1 cellular context compared by ENCODE assay signal in the genomic region with DNA sequence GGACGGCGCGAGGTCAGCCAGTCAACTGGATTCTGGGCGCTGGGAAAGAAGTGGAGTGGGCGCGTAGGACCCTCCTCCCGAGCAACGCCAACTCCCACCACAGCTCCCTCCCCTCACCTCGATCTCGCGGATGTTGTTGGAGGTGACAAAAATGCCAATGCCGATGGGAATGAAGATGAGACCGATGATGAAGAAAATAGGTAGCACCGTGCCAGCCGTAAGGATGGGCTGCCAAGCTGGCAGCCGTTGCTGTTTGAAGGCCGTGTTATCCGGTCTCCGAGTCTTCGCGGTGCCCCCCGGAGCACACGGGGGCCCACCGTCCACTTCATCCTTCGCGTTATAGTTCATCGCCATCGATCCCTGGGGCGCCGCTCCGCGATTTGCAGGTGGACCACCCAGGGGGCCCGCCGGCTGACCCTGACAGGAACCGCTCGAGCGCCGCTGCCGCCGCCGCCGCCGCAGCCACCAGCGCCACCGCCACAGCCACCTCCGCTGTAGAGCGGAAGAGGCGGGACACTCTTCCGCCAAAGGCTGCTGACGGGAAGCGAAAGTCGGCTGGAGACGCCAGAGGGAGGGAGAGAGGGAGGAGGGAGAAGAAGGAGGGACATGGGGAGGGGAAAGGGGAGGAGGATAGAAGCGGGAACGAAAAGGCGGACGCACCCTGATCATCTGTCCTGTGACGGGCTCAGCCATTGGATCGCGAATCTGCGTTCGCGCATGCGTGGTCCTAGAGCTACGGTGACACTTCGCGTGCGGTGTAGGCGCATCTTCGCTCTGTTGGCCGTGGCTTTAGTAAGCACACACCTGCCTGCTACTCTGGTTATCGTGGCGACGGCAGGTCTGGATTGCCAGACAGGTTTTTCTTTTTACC.
TF ChIP-seq lines count a peak whose summit lies in the region.

A gene (minus strand): TSS at position 508 of the 871 bp plus-strand sequence. CDS start 154 bp downstream, at position 354.

TF ChIP-seq in K562, 482 proteins besides CTCF, POLR2A, EP300 and RAD21 (continued from another document and continues in another):
- TF ChIP-seq, protein P1, sequence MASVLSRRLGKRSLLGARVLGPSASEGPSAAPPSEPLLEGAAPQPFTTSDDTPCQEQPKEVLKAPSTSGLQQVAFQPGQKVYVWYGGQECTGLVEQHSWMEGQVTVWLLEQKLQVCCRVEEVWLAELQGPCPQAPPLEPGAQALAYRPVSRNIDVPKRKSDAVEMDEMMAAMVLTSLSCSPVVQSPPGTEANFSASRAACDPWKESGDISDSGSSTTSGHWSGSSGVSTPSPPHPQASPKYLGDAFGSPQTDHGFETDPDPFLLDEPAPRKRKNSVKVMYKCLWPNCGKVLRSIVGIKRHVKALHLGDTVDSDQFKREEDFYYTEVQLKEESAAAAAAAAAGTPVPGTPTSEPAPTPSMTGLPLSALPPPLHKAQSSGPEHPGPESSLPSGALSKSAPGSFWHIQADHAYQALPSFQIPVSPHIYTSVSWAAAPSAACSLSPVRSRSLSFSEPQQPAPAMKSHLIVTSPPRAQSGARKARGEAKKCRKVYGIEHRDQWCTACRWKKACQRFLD (CRISPR knock-in tag; IDR thresholded peaks at IDR 0.05): no peak
- TF ChIP-seq, protein P2, sequence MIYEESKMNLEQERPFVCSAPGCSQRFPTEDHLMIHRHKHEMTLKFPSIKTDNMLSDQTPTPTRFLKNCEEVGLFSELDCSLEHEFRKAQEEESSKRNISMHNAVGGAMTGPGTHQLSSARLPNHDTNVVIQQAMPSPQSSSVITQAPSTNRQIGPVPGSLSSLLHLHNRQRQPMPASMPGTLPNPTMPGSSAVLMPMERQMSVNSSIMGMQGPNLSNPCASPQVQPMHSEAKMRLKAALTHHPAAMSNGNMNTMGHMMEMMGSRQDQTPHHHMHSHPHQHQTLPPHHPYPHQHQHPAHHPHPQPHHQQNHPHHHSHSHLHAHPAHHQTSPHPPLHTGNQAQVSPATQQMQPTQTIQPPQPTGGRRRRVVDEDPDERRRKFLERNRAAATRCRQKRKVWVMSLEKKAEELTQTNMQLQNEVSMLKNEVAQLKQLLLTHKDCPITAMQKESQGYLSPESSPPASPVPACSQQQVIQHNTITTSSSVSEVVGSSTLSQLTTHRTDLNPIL (CRISPR knock-in tag; IDR thresholded peaks at IDR 0.05): no peak
- TF ChIP-seq, protein P3, sequence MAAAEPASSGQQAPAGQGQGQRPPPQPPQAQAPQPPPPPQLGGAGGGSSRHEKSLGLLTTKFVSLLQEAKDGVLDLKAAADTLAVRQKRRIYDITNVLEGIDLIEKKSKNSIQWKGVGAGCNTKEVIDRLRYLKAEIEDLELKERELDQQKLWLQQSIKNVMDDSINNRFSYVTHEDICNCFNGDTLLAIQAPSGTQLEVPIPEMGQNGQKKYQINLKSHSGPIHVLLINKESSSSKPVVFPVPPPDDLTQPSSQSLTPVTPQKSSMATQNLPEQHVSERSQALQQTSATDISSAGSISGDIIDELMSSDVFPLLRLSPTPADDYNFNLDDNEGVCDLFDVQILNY (CRISPR knock-in tag; IDR thresholded peaks at IDR 0.05): 0 out of 2 replicates have a peak, but pooled peaks have one; percentile 25
- TF ChIP-seq RUNX1 (IDR thresholded peaks at IDR 0.05; ENCODE audit: low read depth) (no peak), CTBP1 (IDR thresholded peaks at IDR 0.05; ENCODE audit: borderline replicate concordance) (peak; percentile 88; the same call in 1 of the 2 replicates), ZNF354B (CRISPR knock-in tag; IDR thresholded peaks at IDR 0.05) (no peak), ZNF384 (IDR thresholded peaks at IDR 0.05; ENCODE audit: low read depth, low read length) (no peak), ZNF274 (IDR thresholded peaks at IDR 0.05; ENCODE audit: borderline replicate concordance, low read depth, low read length) (no peak), HDAC3 (IDR thresholded peaks at IDR 0.05; ENCODE audit: borderline replicate concordance, partially characterized antibody) (no peak), RNF2 (IDR thresholded peaks at IDR 0.05) (peak; percentile 53; the same call in 1 of the 2 replicates), KLF6 (CRISPR knock-in tag; IDR thresholded peaks at IDR 0.05; ENCODE audit: borderline replicate concordance) (no peak), ZNF436 (CRISPR knock-in tag; IDR thresholded peaks at IDR 0.05) (no peak), PTBP1 (IDR thresholded peaks at IDR 0.05; ENCODE audit: low read depth, low read length) (no peak), CREB1 (IDR thresholded peaks at IDR 0.05) (peak; percentile 65), CREB1 (CRISPR knock-in tag; IDR thresholded peaks at IDR 0.05) (peak; percentile 59; the same call in 1 of the 2 replicates), SMARCC2 (IDR thresholded peaks at IDR 0.05; ENCODE audit: low read depth) (no peak), ZNF253 (CRISPR knock-in tag; conservative IDR thresholded peaks at IDR 0.05) (no peak), ZBED1 (IDR thresholded peaks at IDR 0.05) (no peak), ZNF146 (CRISPR knock-in tag; IDR thresholded peaks at IDR 0.05; ENCODE audit: unreplicated experiment) (no peak), BRD9 (IDR thresholded peaks at IDR 0.05; ENCODE audit: low read depth, partially characterized antibody) (peak; percentile 10), ZNF830 (CRISPR knock-in tag; IDR thresholded peaks at IDR 0.05) (no peak), KLF13 (tag; IDR thresholded peaks at IDR 0.05; ENCODE audit: borderline replicate concordance, low read depth) (no peak), ZFX (CRISPR knock-in tag; IDR thresholded peaks at IDR 0.05) (peak; percentile 57; the same call in 1 of the 2 replicates), SAFB (IDR thresholded peaks at IDR 0.05; ENCODE audit: borderline replicate concordance, low read depth, low read length) (no peak), SETDB1 (IDR thresholded peaks at IDR 0.05; ENCODE audit: low read length) (no peak), ILK (tag; IDR thresholded peaks at IDR 0.05; ENCODE audit: borderline replicate concordance, low read depth) (no peak), ZBTB7A (IDR thresholded peaks at IDR 0.05; ENCODE audit: borderline replicate concordance, control insufficient read depth, low read depth, low read length) (peak; percentile 90), CCNT2 (IDR thresholded peaks at IDR 0.05; ENCODE audit: borderline replicate concordance, extremely low read depth, insufficient read length, low read depth, low read length) (peak; percentile 60), ZNF766 (CRISPR knock-in tag; conservative IDR thresholded peaks at IDR 0.05) (no peak), HNRNPH1 (optimal IDR thresholded peaks at IDR 0.05; ENCODE audit: low read depth, low read length) (no peak), TEAD1 (CRISPR knock-in tag; IDR thresholded peaks at IDR 0.05) (peak in 1 of 2 experiments; percentile 2; a peak in 1 of 4 replicates), ZNF175 (CRISPR knock-in tag; IDR thresholded peaks at IDR 0.05; ENCODE audit: low read depth) (no peak), ZNF77 (CRISPR knock-in tag; IDR thresholded peaks at IDR 0.05) (no peak), ZNF263 (CRISPR knock-in tag; IDR thresholded peaks at IDR 0.05; ENCODE audit: borderline replicate concordance) (peak; percentile 100), CHD2 (IDR thresholded peaks at IDR 0.05; ENCODE audit: low read depth, low read length) (peak; percentile 25; the same call in 1 of the 2 replicates), ELF2 (CRISPR knock-in tag; IDR thresholded peaks at IDR 0.05) (no peak), SUPT5H (IDR thresholded peaks at IDR 0.05) (peak; percentile 85), DMBX1 (CRISPR knock-in tag; IDR thresholded peaks at IDR 0.05; ENCODE audit: borderline replicate concordance) (no peak), NFYB (IDR thresholded peaks at IDR 0.05; ENCODE audit: extremely low read depth, insufficient read length) (no peak), HDAC1 (IDR thresholded peaks at IDR 0.05) (peak in 1 of 2 experiments; percentile 15; a peak in 1 of 4 replicates), MECOM (CRISPR knock-in tag; IDR thresholded peaks at IDR 0.05) (peak; percentile 91)
- TF ChIP-seq, protein P4, sequence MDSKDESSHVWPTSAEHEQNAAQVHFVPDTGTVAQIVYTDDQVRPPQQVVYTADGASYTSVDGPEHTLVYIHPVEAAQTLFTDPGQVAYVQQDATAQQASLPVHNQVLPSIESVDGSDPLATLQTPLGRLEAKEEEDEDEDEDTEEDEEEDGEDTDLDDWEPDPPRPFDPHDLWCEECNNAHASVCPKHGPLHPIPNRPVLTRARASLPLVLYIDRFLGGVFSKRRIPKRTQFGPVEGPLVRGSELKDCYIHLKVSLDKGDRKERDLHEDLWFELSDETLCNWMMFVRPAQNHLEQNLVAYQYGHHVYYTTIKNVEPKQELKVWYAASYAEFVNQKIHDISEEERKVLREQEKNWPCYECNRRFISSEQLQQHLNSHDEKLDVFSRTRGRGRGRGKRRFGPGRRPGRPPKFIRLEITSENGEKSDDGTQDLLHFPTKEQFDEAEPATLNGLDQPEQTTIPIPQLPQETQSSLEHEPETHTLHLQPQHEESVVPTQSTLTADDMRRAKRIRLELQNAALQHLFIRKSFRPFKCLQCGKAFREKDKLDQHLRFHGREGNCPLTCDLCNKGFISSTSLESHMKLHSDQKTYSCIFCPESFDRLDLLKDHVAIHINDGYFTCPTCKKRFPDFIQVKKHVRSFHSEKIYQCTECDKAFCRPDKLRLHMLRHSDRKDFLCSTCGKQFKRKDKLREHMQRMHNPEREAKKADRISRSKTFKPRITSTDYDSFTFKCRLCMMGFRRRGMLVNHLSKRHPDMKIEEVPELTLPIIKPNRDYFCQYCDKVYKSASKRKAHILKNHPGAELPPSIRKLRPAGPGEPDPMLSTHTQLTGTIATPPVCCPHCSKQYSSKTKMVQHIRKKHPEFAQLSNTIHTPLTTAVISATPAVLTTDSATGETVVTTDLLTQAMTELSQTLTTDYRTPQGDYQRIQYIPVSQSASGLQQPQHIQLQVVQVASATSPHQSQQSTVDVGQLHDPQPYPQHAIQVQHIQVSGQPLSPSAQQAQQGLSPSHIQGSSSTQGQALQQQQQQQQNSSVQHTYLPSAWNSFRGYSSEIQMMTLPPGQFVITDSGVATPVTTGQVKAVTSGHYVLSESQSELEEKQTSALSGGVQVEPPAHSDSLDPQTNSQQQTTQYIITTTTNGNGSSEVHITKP (IDR thresholded peaks at IDR 0.05; ENCODE audit: partially characterized antibody): peak; percentile 65
- TF ChIP-seq, protein P5, sequence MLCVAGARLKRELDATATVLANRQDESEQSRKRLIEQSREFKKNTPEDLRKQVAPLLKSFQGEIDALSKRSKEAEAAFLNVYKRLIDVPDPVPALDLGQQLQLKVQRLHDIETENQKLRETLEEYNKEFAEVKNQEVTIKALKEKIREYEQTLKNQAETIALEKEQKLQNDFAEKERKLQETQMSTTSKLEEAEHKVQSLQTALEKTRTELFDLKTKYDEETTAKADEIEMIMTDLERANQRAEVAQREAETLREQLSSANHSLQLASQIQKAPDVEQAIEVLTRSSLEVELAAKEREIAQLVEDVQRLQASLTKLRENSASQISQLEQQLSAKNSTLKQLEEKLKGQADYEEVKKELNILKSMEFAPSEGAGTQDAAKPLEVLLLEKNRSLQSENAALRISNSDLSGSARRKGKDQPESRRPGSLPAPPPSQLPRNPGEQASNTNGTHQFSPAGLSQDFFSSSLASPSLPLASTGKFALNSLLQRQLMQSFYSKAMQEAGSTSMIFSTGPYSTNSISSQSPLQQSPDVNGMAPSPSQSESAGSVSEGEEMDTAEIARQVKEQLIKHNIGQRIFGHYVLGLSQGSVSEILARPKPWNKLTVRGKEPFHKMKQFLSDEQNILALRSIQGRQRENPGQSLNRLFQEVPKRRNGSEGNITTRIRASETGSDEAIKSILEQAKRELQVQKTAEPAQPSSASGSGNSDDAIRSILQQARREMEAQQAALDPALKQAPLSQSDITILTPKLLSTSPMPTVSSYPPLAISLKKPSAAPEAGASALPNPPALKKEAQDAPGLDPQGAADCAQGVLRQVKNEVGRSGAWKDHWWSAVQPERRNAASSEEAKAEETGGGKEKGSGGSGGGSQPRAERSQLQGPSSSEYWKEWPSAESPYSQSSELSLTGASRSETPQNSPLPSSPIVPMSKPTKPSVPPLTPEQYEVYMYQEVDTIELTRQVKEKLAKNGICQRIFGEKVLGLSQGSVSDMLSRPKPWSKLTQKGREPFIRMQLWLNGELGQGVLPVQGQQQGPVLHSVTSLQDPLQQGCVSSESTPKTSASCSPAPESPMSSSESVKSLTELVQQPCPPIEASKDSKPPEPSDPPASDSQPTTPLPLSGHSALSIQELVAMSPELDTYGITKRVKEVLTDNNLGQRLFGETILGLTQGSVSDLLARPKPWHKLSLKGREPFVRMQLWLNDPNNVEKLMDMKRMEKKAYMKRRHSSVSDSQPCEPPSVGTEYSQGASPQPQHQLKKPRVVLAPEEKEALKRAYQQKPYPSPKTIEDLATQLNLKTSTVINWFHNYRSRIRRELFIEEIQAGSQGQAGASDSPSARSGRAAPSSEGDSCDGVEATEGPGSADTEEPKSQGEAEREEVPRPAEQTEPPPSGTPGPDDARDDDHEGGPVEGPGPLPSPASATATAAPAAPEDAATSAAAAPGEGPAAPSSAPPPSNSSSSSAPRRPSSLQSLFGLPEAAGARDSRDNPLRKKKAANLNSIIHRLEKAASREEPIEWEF (CRISPR knock-in tag; IDR thresholded peaks at IDR 0.05): no peak
- TF ChIP-seq, protein P6, sequence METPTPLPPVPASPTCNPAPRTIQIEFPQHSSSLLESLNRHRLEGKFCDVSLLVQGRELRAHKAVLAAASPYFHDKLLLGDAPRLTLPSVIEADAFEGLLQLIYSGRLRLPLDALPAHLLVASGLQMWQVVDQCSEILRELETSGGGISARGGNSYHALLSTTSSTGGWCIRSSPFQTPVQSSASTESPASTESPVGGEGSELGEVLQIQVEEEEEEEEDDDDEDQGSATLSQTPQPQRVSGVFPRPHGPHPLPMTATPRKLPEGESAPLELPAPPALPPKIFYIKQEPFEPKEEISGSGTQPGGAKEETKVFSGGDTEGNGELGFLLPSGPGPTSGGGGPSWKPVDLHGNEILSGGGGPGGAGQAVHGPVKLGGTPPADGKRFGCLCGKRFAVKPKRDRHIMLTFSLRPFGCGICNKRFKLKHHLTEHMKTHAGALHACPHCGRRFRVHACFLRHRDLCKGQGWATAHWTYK (CRISPR knock-in tag; IDR thresholded peaks at IDR 0.05): peak; percentile 35
- TF ChIP-seq, protein P7, sequence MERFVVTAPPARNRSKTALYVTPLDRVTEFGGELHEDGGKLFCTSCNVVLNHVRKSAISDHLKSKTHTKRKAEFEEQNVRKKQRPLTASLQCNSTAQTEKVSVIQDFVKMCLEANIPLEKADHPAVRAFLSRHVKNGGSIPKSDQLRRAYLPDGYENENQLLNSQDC (CRISPR knock-in tag; IDR thresholded peaks at IDR 0.05): peak; percentile 87; the same call in 1 of the 2 replicates
- TF ChIP-seq, protein P8, sequence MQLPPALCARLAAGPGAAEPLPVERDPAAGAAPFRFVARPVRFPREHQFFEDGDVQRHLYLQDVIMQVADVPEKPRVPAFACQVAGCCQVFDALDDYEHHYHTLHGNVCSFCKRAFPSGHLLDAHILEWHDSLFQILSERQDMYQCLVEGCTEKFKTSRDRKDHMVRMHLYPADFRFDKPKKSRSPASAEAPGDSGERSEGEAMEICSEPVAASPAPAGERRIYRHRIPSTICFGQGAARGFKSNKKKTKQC (CRISPR knock-in tag; IDR thresholded peaks at IDR 0.05): no peak
- TF ChIP-seq, protein P9, sequence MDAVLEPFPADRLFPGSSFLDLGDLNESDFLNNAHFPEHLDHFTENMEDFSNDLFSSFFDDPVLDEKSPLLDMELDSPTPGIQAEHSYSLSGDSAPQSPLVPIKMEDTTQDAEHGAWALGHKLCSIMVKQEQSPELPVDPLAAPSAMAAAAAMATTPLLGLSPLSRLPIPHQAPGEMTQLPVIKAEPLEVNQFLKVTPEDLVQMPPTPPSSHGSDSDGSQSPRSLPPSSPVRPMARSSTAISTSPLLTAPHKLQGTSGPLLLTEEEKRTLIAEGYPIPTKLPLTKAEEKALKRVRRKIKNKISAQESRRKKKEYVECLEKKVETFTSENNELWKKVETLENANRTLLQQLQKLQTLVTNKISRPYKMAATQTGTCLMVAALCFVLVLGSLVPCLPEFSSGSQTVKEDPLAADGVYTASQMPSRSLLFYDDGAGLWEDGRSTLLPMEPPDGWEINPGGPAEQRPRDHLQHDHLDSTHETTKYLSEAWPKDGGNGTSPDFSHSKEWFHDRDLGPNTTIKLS (IDR thresholded peaks at IDR 0.05; ENCODE audit: borderline replicate concordance, low read depth): peak; percentile 67
